In the genomic region with DNA sequence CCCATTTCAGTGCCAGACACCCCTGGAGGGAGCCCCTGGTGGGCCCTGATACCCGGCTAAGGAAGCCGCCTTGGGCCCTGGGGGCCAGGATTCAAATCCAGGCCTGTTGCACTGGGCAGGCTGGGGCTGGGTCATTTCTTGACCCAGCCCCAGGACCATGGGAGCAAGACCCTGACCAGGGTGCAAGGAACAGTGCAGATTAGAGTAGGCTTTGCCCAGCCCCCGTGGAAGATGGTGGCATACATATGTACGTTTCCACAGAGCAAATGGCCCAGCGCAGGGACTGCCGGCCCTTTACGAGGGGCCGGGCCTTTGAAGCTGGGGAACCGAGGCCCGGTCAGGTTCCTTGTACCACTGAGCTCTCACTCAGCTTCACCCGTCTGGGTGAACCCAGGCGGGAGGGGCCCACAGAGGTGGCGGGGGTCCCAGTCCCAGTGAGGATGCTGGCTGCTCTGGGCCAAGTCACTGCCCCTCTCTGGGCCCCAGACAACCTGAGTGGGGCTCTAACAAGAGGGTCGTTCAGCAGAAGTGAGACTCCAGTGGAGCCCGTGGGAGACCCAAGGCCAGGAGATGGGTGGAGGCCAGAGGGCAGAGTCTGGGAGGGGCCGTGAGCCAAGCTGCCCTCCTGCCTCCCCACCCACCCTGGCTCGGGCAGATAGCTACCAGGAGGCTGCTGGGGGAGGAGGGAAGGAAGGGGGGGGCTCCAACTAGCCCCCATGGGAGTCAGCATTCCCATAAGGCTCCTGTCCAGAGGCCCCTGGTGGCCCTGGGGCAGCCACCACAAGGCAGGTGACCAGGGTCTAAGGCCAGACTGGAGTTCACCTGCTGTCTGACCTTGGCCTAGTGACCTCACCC, we compare ENCODE assay signal across 9 cellular contexts. TPM values are rescaled to one million over a fixed set of nuclear protein-coding genes. Genes with fewer than 3 reads are reported as not detected.
DNase-seq lines count a peak whose midpoint lies in the region; ATAC-seq and TF ChIP-seq lines count a peak whose summit lies in the region.
"Had no signal": no experiment of that assay in that cellular context is flagged by ENCODE, and none has a peak within 500 bp of the region (broad histone marks: within the 10 kb centered on the region; RNA-seq: fewer than 3 reads in every experiment).

No MANE protein-coding gene starts in this region.

- peaks cover 6% of the 10 kb centered on the region for H3K36me3 Mint-ChIP-seq in endodermal cell (ENCODE audit: low read depth)

- no peak for DNase-seq in GM06990 (ENCODE audit: extremely low read depth, insufficient read length)
- no peak for DNase-seq in fibroblast of pulmonary artery (ENCODE audit: low read depth)
- peak; percentile 14 to 41 for DNase-seq in gastrocnemius medialis
- no peak for DNase-seq in OCI-M2 (lab: John Stamatoyannopoulos, UW; ENCODE audit: unreplicated experiment)
- DNase-seq in foreskin keratinocyte, result no peak
- no peak for DNase-seq in endodermal cell
- DNase-seq: SW 1271 had no signal

- intact Hi-C loops in gastrocnemius medialis (cut with DNase I; ENCODE audit: low total_unique reads), result no loop called here

- no peaks in the 10 kb centered on the region for H3K27me3 Mint-ChIP-seq in endodermal cell (ENCODE audit: insufficient read depth)

- in situ Hi-C loops in gastrocnemius medialis (cut with MboI; ENCODE audit: low sequenced_read_pairs in 4 of 4), result no loop called here

- 90 to 91% methylated on average over 11 to 15 of the region's 17 CpGs for whole genome bisulfite sequencing in endodermal cell (ENCODE audit: insufficient coverage in 1 of 2, insufficient read length in 1 of 2), 2 experiments

- no peaks in the 10 kb centered on the region for H3K9me3 Mint-ChIP-seq in endodermal cell

- peak overlapping the region; percentile 91 for H3K27ac ChIP-seq in VCaP
- H3K27ac ChIP-seq in gastrocnemius medialis, result peak overlapping the region; percentile 96 to 100 (median 100)
- H3K27ac ChIP-seq in foreskin keratinocyte, result no peak overlapping the region
- no peak overlapping the region for H3K27ac ChIP-seq in endodermal cell (ENCODE audit: low read depth, low read length)

- H3K9ac ChIP-seq in endodermal cell (ENCODE audit: extremely low read depth, low read length, poor library complexity, severe bottlenecking), result no peak overlapping the region

- H3K36me3 ChIP-seq in GM06990 (ENCODE audit: control insufficient read depth, insufficient read depth, low read length), result peaks cover 40% of the 10 kb centered on the region
- peaks cover 0 to 20% of the 10 kb centered on the region in 2 donors for H3K36me3 ChIP-seq in gastrocnemius medialis
- H3K36me3 ChIP-seq in endodermal cell (ENCODE audit: control insufficient read depth, insufficient read depth, low read length), result peaks cover 14% of the 10 kb centered on the region

- no peak for TF ChIP-seq POLR2A in gastrocnemius medialis (IDR thresholded peaks at IDR 0.05)

- no peak overlapping the region for H3K4me3 Mint-ChIP-seq in endodermal cell

- H3K9me3 ChIP-seq in gastrocnemius medialis (no peaks in the 10 kb centered on the region), endodermal cell (ENCODE audit: control insufficient read depth, low read length) (no peaks in the 10 kb centered on the region)

- H3K4me1 Mint-ChIP-seq in endodermal cell, result no peaks in the 10 kb centered on the region

- TF ChIP-seq CTCF in GM06990 (IDR thresholded peaks at IDR 0.05; ENCODE audit: insufficient read depth, low read length, poor library complexity, severe bottlenecking), result no peak
- TF ChIP-seq CTCF in VCaP (conservative IDR thresholded peaks at IDR 0.05), result no peak
- TF ChIP-seq CTCF in fibroblast of pulmonary artery (IDR thresholded peaks at IDR 0.05; ENCODE audit: low read length, missing control alignments), result no peak
- TF ChIP-seq CTCF in gastrocnemius medialis (IDR thresholded peaks at IDR 0.05 in 4 of 5, conservative IDR thresholded peaks at IDR 0.05 in 1 of 5), result no peak
- TF ChIP-seq CTCF in foreskin keratinocyte (conservative IDR thresholded peaks at IDR 0.05), result no peak
- no peak for TF ChIP-seq CTCF in endodermal cell (conservative IDR thresholded peaks at IDR 0.05)

- no peak overlapping the region for H3K27ac Mint-ChIP-seq in endodermal cell

- H3K4me3 ChIP-seq in GM06990 (replicated peaks; ENCODE audit: low read depth, low read length) (peak overlapping the region; percentile 98), fibroblast of pulmonary artery (replicated peaks; ENCODE audit: low read depth, low read length) (peak overlapping the region; percentile 92), gastrocnemius medialis (peak overlapping the region; percentile 82 to 100 (median 95)), endodermal cell (ENCODE audit: low read length) (no peak overlapping the region)

- no peaks in the 10 kb centered on the region for H3K27me3 ChIP-seq in GM06990 (replicated peaks; ENCODE audit: control insufficient read depth, insufficient read depth, low read length)
- no peaks in the 10 kb centered on the region for H3K27me3 ChIP-seq in gastrocnemius medialis
- no peaks in the 10 kb centered on the region for H3K27me3 ChIP-seq in foreskin keratinocyte
- H3K27me3 ChIP-seq in endodermal cell (ENCODE audit: control insufficient read depth, insufficient read depth, low read length, poor library complexity, severe bottlenecking), result no peaks in the 10 kb centered on the region

- ATAC-seq in gastrocnemius medialis (no peak), foreskin keratinocyte (no peak)
- no peak for ATAC-seq in activated CD4-positive, CD25-positive, alpha-beta regulatory T cell treated with anti-CD3 and anti-CD28 coated beads, Interleukin-2, amount 50 U/mL, for 24 hours

- H3K4me1 ChIP-seq in gastrocnemius medialis (peaks cover 64 to 70% of the 10 kb centered on the region in 2 donors), foreskin keratinocyte (peaks cover 5% of the 10 kb centered on the region), endodermal cell (ENCODE audit: control insufficient read depth, insufficient read depth, low read length) (peaks cover 10% of the 10 kb centered on the region)

RNA-seq across cellular contexts. Expression of a gene that starts 2.7 kb away (rescaled TPM):
- total RNA-seq in gastrocnemius medialis (1,000 to 10,000 TPM; 1,858 to 2,149 (median 1,965) TPM), foreskin keratinocyte (65.6 and 69.4 TPM in 2 replicates), endodermal cell (100 to 1,000 TPM; 120 to 123 TPM)
- 45.3 and 58.3 TPM in 2 replicates for polyA plus RNA-seq in foreskin keratinocyte
- 63.1 TPM for polyA plus RNA-seq in endodermal cell (2013, experiment 1 of 2)
- 58.0 TPM for polyA plus RNA-seq in endodermal cell (2013, experiment 2 of 2)

RNA-seq across cellular contexts. Expression of a gene that starts 32.8 kb away (rescaled TPM):
- total RNA-seq in gastrocnemius medialis (10 to 100 TPM; 54.6 to 82.9 (median 63.6) TPM), foreskin keratinocyte (51.2 and 51.7 TPM in 2 replicates), endodermal cell (100 to 1,000 TPM; 107 to 112 TPM)
- 49.5 and 51.4 TPM in 2 replicates for polyA plus RNA-seq in foreskin keratinocyte
- polyA plus RNA-seq in endodermal cell (2013, experiment 1 of 2), result 113 TPM
- polyA plus RNA-seq in endodermal cell (2013, experiment 2 of 2), result 99.4 TPM

RNA-seq across cellular contexts. Expression of a gene that starts 47.8 kb away (rescaled TPM):
- total RNA-seq in gastrocnemius medialis (10 to 100 TPM; 16.0 to 30.8 (median 22.2) TPM), foreskin keratinocyte (30.1 and 32.9 TPM in 2 replicates), endodermal cell (10 to 100 TPM; 20.9 to 21.8 TPM)
- polyA plus RNA-seq in foreskin keratinocyte, result 36.0 and 37.8 TPM in 2 replicates
- 16.9 TPM for polyA plus RNA-seq in endodermal cell (2013, experiment 1 of 2)
- polyA plus RNA-seq in endodermal cell (2013, experiment 2 of 2), result 15.9 TPM

RNA-seq across cellular contexts. Expression of a gene that starts 48.4 kb away (rescaled TPM):
- total RNA-seq in gastrocnemius medialis (1 to 10 TPM in 1 of 4 donors, under 1 TPM in 1, not detected in 2; 0.93 to 1.4 TPM), foreskin keratinocyte (2.0 and 3.1 TPM in 2 replicates), endodermal cell (1 to 10 TPM; 4.3 to 5.4 TPM)
- 3.8 and 4.4 TPM in 2 replicates for polyA plus RNA-seq in foreskin keratinocyte
- polyA plus RNA-seq in endodermal cell (2013, experiment 1 of 2), result 4.3 TPM
- 4.6 TPM for polyA plus RNA-seq in endodermal cell (2013, experiment 2 of 2)

Comparison
In these comparisons a context has a peak if more than half of its experiments do, and no peak if none do; other contexts are left out.
1. DNase-seq: peak in gastrocnemius medialis (2 of 2); none in GM06990 (single experiment), fibroblast of pulmonary artery (single experiment), OCI-M2 (single experiment), foreskin keratinocyte (0 of 2) and endodermal cell (single experiment).
2. H3K27ac ChIP-seq: peak in VCaP (single experiment) and gastrocnemius medialis (4 of 4); none in foreskin keratinocyte (single experiment) and endodermal cell (single experiment).
3. RNA of a gene that starts 2.7 kb away (total RNA-seq): 1,858 to 2,149 TPM in gastrocnemius medialis; 120 to 123 TPM in endodermal cell and 65.6 to 69.4 TPM in foreskin keratinocyte; every median in the first group is over 10 times any median in the second.